ENCODE assay signal across 24 cellular contexts in the genomic region with DNA sequence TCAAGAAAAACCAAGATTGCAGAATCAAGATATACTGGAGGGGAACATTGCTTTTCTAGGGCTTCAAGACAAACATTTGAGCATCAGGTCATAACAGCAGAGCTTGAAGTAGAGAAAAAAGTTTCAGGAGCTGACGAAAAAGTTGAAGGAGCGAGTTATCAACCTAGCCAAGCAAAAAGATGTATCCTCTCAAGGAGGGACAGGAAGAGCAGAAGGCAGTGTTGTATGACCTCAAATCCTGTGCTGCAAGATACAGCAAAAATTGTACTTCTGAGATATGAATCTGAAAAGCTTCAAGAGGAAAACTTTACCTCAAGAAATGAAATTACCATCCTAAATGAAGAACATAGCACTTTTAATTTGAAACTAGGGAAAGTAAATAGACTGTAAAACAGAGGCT.
A peak's percentile ranks its signal among the peaks of the same experiment; 100 is the strongest.
DNase-seq lines count a peak whose midpoint lies in the region; ATAC-seq, FAIRE-seq and TF ChIP-seq lines count a peak whose summit lies in the region.
"Had no signal": no experiment of that assay in that cellular context is flagged by ENCODE, and none has a peak within 500 bp of the region (broad histone marks: within the 10 kb centered on the region; RNA-seq: fewer than 3 reads in every experiment).

No MANE protein-coding gene starts in this region.

- peak overlapping the region in 3 of 4 donors; percentile 22 to 59 (median 39) for H3K4me3 Mint-ChIP-seq in CD4-positive, CD25-positive, alpha-beta regulatory T cell
- H3K4me3 Mint-ChIP-seq in T-helper 2 cell treated with Interferon-gamma antibody and Interleukin-4, amounts not matched to agents 5 μg/mL and 100 μg/mL, for 36 hours, result peak overlapping the region; percentile 27
- H3K4me3 Mint-ChIP-seq: activated B cell treated with CpG ODN at 0.5 μM for 24 hours; stimulated activated naive B cell treated with anti-CD40 and anti-IgM and Interleukin-4, amounts not matched to agents 10 μg/mL and 1 μg/mL and 100 μg/mL, for 72 hours had no signal

- FAIRE-seq in K562 (lab: Jason Lieb, UNC), result no peak
- FAIRE-seq: endometrium, kidney had no signal

- H3K27me3 ChIP-seq in BLaER1 (no peaks in the 10 kb centered on the region), K562 (ENCODE audit: control insufficient read depth in 2 of 2, insufficient read depth in 2 of 2, low read length in 2 of 2) (no peaks in the 10 kb centered on the region), esophagus squamous epithelium (no peaks in the 10 kb centered on the region)
- no peaks in the 10 kb centered on the region for H3K27me3 ChIP-seq in CD4-positive, CD25-positive, alpha-beta regulatory T cell (ENCODE audit: control insufficient read depth, insufficient read depth, low read length)
- H3K27me3 ChIP-seq: ascending aorta had no signal

- no peak for ATAC-seq in CD4-positive, CD25-positive, alpha-beta regulatory T cell (ENCODE audit: low read depth in 2 of 2)
- ATAC-seq in K562, result peak; percentile 28; the same call in 2 of the 3 replicates
- ATAC-seq in GM21515 (IDR thresholded peaks at IDR 0.05; ENCODE audit: unreplicated experiment), result no peak
- ATAC-seq: right cardiac atrium; SK-N-SH treated with all-trans-retinoic acid at 6 μM for 48 hours; stimulated activated naive B cell treated with anti-CD40 and anti-IgM and Interleukin-4, amounts not matched to agents 10 μg/mL and 1 μg/mL and 100 μg/mL, for 72 hours had no signal

- H4K20me1 ChIP-seq in BLaER1, result no peaks in the 10 kb centered on the region
- no peaks in the 10 kb centered on the region for H4K20me1 ChIP-seq in K562 (replicated peaks; ENCODE audit: control insufficient read depth, insufficient read depth, low read length)

- peak overlapping the region; percentile 31; the same call in 1 of the 2 replicates for H3K4me3 ChIP-seq in BLaER1
- H3K4me3 ChIP-seq in CD4-positive, CD25-positive, alpha-beta regulatory T cell (ENCODE audit: low read depth, low read length), result peak overlapping the region; percentile 51
- no peak overlapping the region for H3K4me3 ChIP-seq in K562
- H3K4me3 ChIP-seq in esophagus squamous epithelium, result no peak overlapping the region
- H3K4me3 ChIP-seq: ascending aorta had no signal

- H3K4me1 ChIP-seq in BLaER1 (peaks cover 79% of the 10 kb centered on the region), K562 (replicated peaks in 1 of 2; ENCODE audit: control insufficient read depth in 2 of 2, insufficient read depth in 2 of 2, low read length in 2 of 2) (no peaks in the 10 kb centered on the region), esophagus squamous epithelium (no peaks in the 10 kb centered on the region)
- H3K4me1 ChIP-seq in CD4-positive, CD25-positive, alpha-beta regulatory T cell (ENCODE audit: control insufficient read depth, insufficient read depth, low read length, poor library complexity, severe bottlenecking), result peaks cover 36% of the 10 kb centered on the region
- H3K4me1 ChIP-seq: parathyroid adenoma had no signal

- no TSS peak for BruUV-seq in K562 (replicated peaks; lab: Mats Ljungman, UMichigan)

- peaks cover 27% of the 10 kb centered on the region for H3K9me3 ChIP-seq in BLaER1
- H3K9me3 ChIP-seq in CD4-positive, CD25-positive, alpha-beta regulatory T cell (ENCODE audit: control insufficient read depth in 2 of 2, low read length in 2 of 2), result peaks cover 3 to 7% of the 10 kb centered on the region in 2 experiments
- no peaks in the 10 kb centered on the region for H3K9me3 ChIP-seq in K562 (replicated peaks; ENCODE audit: control insufficient read depth, insufficient read depth, low read depth, low read length)
- H3K9me3 ChIP-seq in esophagus squamous epithelium, result no peaks in the 10 kb centered on the region

- intact Hi-C loops in K562 (cut with micrococcal nuclease) (no loop called here), esophagus squamous epithelium (cut with DNase I) (no loop called here)

- no peak for TF ChIP-seq RAD21 in K562 (CRISPR knock-in tag; conservative IDR thresholded peaks at IDR 0.05 in 1 of 2, IDR thresholded peaks at IDR 0.05 in 1 of 2)

- H3K27ac ChIP-seq in BLaER1 (peak overlapping the region; percentile 73), K562 (ENCODE audit: extremely low read depth, low read depth, low read length) (no peak overlapping the region), esophagus squamous epithelium (no peak overlapping the region)
- H3K27ac ChIP-seq in CD4-positive, CD25-positive, alpha-beta regulatory T cell (ENCODE audit: insufficient read depth, low read length, poor library complexity, severe bottlenecking), result no peak overlapping the region
- H3K27ac ChIP-seq: ascending aorta, KMS-11, parathyroid adenoma had no signal

- no peaks in the 10 kb centered on the region for H3K36me3 ChIP-seq in BLaER1
- H3K36me3 ChIP-seq in CD4-positive, CD25-positive, alpha-beta regulatory T cell (ENCODE audit: control insufficient read depth, insufficient read depth, low read length), result no peaks in the 10 kb centered on the region
- H3K36me3 ChIP-seq in K562 (ENCODE audit: control insufficient read depth, insufficient read depth, low read length), result no peaks in the 10 kb centered on the region
- no peaks in the 10 kb centered on the region for H3K36me3 ChIP-seq in esophagus squamous epithelium
- H3K36me3 ChIP-seq: ascending aorta had no signal

- in situ Hi-C loops in K562 (cut with MboI), result no loop called here

- peaks cover 1 to 11% (median 5%) of the 10 kb centered on the region in 7 donors for H3K9me3 Mint-ChIP-seq in CD4-positive, CD25-positive, alpha-beta regulatory T cell
- peaks cover 25% of the 10 kb centered on the region for H3K9me3 Mint-ChIP-seq in T-helper 2 cell treated with Interferon-gamma antibody and Interleukin-4, amounts not matched to agents 5 μg/mL and 100 μg/mL, for 36 hours

- DNase-seq in CD4-positive, CD25-positive, alpha-beta regulatory T cell, result peak in 1 of 3 donors; percentile 37
- no peak for DNase-seq in T-helper 2 cell treated with Interferon-gamma antibody and Interleukin-4, amounts not matched to agents 5 μg/mL and 100 μg/mL, for 36 hours (ENCODE audit: low spot score)
- DNase-seq in K562 (ENCODE audit: extremely low read depth in 1 of 4, low spot score in 3 of 4), result no peak
- no peak for DNase-seq in HT-29 (ENCODE audit: low spot score)
- no peak for DNase-seq in esophagus squamous epithelium (lab: John Stamatoyannopoulos, UW)
- DNase-seq: activated B cell treated with CpG ODN at 0.5 μM for 24 hours; activated gamma-delta T cell; cortex of kidney; GOT3; kidney; NCI-H1436; NCI-H2107; NCI-H446 treated with DMSO at 0.1 percent for 48 hours; right cardiac atrium; stimulated activated CD4-positive, alpha-beta T cell treated with anti-CD3 and anti-CD28 coated beads, Interleukin-4, amount 100 ng/mL, for 1 hour; stimulated activated naive B cell treated with anti-CD40 and anti-IgM and Interleukin-4, amounts not matched to agents 10 μg/mL and 1 μg/mL and 100 μg/mL, for 72 hours; T1000 had no signal

- TF ChIP-seq CTCF in K562 (IDR thresholded peaks at IDR 0.05 in 2 of 3, conservative IDR thresholded peaks at IDR 0.05 in 1 of 3; ENCODE audit: insufficient read depth in 2 of 3, low read depth in 1 of 3, low read length in 3 of 3), result no peak
- TF ChIP-seq CTCF in esophagus squamous epithelium (IDR thresholded peaks at IDR 0.05), result no peak

- no peaks in the 10 kb centered on the region for H3K9me1 ChIP-seq in K562 (ENCODE audit: control insufficient read depth, insufficient read depth, low read length)

- CTCF ChIA-PET in K562 (lab: Yijun Ruan, JAX; ENCODE audit: low intra/inter-chr PET ratio), result no interaction called here

- no peak for TF ChIP-seq POLR2A in K562 (conservative IDR thresholded peaks at IDR 0.05)
- TF ChIP-seq POLR2A in esophagus squamous epithelium (IDR thresholded peaks at IDR 0.05), result no peak

- H3K27me3 Mint-ChIP-seq in CD4-positive, CD25-positive, alpha-beta regulatory T cell, result peaks cover 12% of the 10 kb centered on the region
- H3K27me3 Mint-ChIP-seq in T-helper 2 cell treated with Interferon-gamma antibody and Interleukin-4, amounts not matched to agents 5 μg/mL and 100 μg/mL, for 36 hours (ENCODE audit: low read depth), result no peaks in the 10 kb centered on the region

- no peak for TF ChIP-seq EP300 in K562 (IDR thresholded peaks at IDR 0.05; ENCODE audit: low read length)

- no peaks in the 10 kb centered on the region for H3K79me2 ChIP-seq in K562 (ENCODE audit: control insufficient read depth, insufficient read depth, low read length)
- H3K79me2 ChIP-seq: parathyroid adenoma had no signal

- H3K4me2 ChIP-seq in BLaER1, result peak overlapping the region; percentile 80
- no peak overlapping the region for H3K4me2 ChIP-seq in K562 (ENCODE audit: insufficient read depth, low read length)
- H3K4me2 ChIP-seq: KMS-11 had no signal

- H3K9ac ChIP-seq in BLaER1, result peak overlapping the region; percentile 63
- H3K9ac ChIP-seq in K562 (ENCODE audit: insufficient read depth in 1 of 2, low read depth in 2 of 2, low read length in 2 of 2), result no peak overlapping the region
- H3K9ac ChIP-seq: KMS-11, parathyroid adenoma had no signal

- peak overlapping the region; percentile 18 to 97 (median 70) for H3K27ac Mint-ChIP-seq in CD4-positive, CD25-positive, alpha-beta regulatory T cell
- peak overlapping the region; percentile 7 for H3K27ac Mint-ChIP-seq in T-helper 2 cell treated with Interferon-gamma antibody and Interleukin-4, amounts not matched to agents 5 μg/mL and 100 μg/mL, for 36 hours
- H3K27ac Mint-ChIP-seq: activated B cell treated with CpG ODN at 0.5 μM for 24 hours; stimulated activated naive B cell treated with anti-CD40 and anti-IgM and Interleukin-4, amounts not matched to agents 10 μg/mL and 1 μg/mL and 100 μg/mL, for 72 hours had no signal

- peaks cover 26 to 54% (median 31%) of the 10 kb centered on the region in 4 donors for H3K4me1 Mint-ChIP-seq in CD4-positive, CD25-positive, alpha-beta regulatory T cell
- H3K4me1 Mint-ChIP-seq in T-helper 2 cell treated with Interferon-gamma antibody and Interleukin-4, amounts not matched to agents 5 μg/mL and 100 μg/mL, for 36 hours (ENCODE audit: low read depth), result peaks cover 25% of the 10 kb centered on the region

- peaks cover 13% of the 10 kb centered on the region for H3K36me3 Mint-ChIP-seq in CD4-positive, CD25-positive, alpha-beta regulatory T cell
- peaks cover 9% of the 10 kb centered on the region for H3K36me3 Mint-ChIP-seq in T-helper 2 cell treated with Interferon-gamma antibody and Interleukin-4, amounts not matched to agents 5 μg/mL and 100 μg/mL, for 36 hours (ENCODE audit: low read depth)
- H3K36me3 Mint-ChIP-seq: stimulated activated naive B cell treated with anti-CD40 and anti-IgM and Interleukin-4, amounts not matched to agents 10 μg/mL and 1 μg/mL and 100 μg/mL, for 72 hours had no signal

- WGBS in K562 (ENCODE audit: insufficient coverage, low coverage, missing lambda C conversion rate), result 9% methylated on average over 2 of the region's 2 CpGs
- WGBS in esophagus squamous epithelium, 2 donors, result 77 to 79% methylated on average over 2 of the region's 2 CpGs

- POLR2A ChIA-PET in K562 (lab: Yijun Ruan, JAX), result interaction anchor here (0.6 kb wide), 1 partner anchor 20 kb away, joined by 4 read pairs; no protein-coding TSS in a partner anchor

- peak overlapping the region; percentile 64 for H2AFZ ChIP-seq in K562 (ENCODE audit: low read depth, low read length)
- H2AFZ ChIP-seq: parathyroid adenoma had no signal

TF ChIP-seq in K562, 482 proteins besides CTCF, POLR2A, EP300 and RAD21 (continues in another document):
- TF ChIP-seq C11orf30 (IDR thresholded peaks at IDR 0.05; ENCODE audit: low read depth) (no peak), HEY1 (CRISPR knock-in tag; IDR thresholded peaks at IDR 0.05; ENCODE audit: borderline replicate concordance) (no peak), PRPF4 (IDR thresholded peaks at IDR 0.05; ENCODE audit: insufficient read depth, low read depth, low read length, poor library complexity, severe bottlenecking) (no peak)

Comparison
In these comparisons a context has a peak if more than half of its experiments do, and no peak if none do; other contexts are left out.
1. H3K4me3 ChIP-seq: peak in BLaER1 (single experiment) and CD4-positive, CD25-positive, alpha-beta regulatory T cell (single experiment); none in K562 (single experiment) and esophagus squamous epithelium (0 of 4).